Comparison of ENCODE assay signal across 8 cellular contexts in the genomic region with DNA sequence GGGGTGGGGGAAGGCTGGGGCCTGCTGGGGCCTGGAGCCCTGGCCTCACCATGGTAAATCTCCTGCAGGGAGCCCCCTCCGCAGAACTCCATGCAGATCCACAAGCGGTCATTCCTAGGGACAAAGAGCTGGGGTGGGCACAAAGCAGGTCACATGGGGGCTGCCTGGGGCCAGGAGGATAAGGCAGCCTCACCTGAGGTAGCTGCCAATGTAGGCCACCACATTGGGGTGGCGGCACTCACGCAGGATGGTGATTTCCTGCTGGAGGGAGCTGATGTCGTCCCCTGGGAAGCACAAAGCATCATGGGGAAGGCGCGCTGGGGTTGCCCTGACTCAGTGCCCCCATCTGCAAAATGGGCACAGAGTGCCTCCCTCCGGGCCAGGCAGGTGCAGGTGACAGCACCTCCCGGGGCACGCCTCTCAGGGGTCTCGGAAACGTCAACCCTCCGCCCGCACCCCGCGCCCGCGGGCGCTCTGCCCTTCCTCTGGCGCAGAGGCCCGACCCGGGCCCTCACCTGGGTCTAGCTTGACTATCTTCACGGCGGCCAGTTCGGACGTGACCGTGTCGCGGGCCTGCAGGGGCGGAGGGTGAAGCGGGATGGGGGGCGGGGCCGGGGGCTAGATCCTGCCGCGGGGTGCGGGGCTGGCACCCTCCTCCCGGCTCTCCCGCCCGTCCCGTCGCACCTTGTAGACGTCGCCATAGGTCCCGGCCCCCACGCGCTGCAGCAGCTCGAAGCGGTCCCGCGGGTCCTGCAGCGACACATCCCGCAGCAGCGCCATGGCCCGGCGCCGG. TPM values are rescaled to one million over a fixed set of nuclear protein-coding genes. Genes with fewer than 3 reads are reported as not detected.
A peak's percentile ranks its signal among the peaks of the same experiment; 100 is the strongest.
DNase-seq lines count a peak whose midpoint lies in the region; ATAC-seq and TF ChIP-seq lines count a peak whose summit lies in the region.

No MANE protein-coding gene starts in this region.

- H3K79me1 ChIP-seq in mesendoderm (ENCODE audit: low read length): peaks cover 2% of the 10 kb centered on the region

- H3K27me3 Mint-ChIP-seq in CD4-positive, CD25-positive, alpha-beta regulatory T cell: no peaks in the 10 kb centered on the region

- WGBS in body of pancreas, 2 donors: 9 to 30% methylated on average over 6 to 41 of the region's 56 CpGs
- no CpG with 5 or more reads among the region's 56 CpGs for WGBS in mesendoderm (ENCODE audit: extremely low coverage, insufficient coverage, low lambda C conversion rate)
- 6% methylated on average over 56 of the region's 56 CpGs for WGBS in thymus

- H3K4me3 Mint-ChIP-seq in CD4-positive, CD25-positive, alpha-beta regulatory T cell: peak overlapping the region; percentile 84 to 92 (median 88)

- no peak overlapping the region for H2BK120ac ChIP-seq in mesendoderm (ENCODE audit: low read depth, low read length)

- no peaks in the 10 kb centered on the region for H3K27me3 ChIP-seq in CD4-positive, CD25-positive, alpha-beta regulatory T cell (ENCODE audit: control insufficient read depth, insufficient read depth, low read length)
- H3K27me3 ChIP-seq in NT2/D1 (ENCODE audit: insufficient read depth, insufficient read length): no peaks in the 10 kb centered on the region
- no peaks in the 10 kb centered on the region for H3K27me3 ChIP-seq in body of pancreas
- no peaks in the 10 kb centered on the region for H3K27me3 ChIP-seq in mesendoderm (ENCODE audit: insufficient read depth, low read length, poor library complexity)
- H3K27me3 ChIP-seq in thymus (ENCODE audit: control insufficient read depth, insufficient read depth): no peaks in the 10 kb centered on the region

- H3K4me1 Mint-ChIP-seq in CD4-positive, CD25-positive, alpha-beta regulatory T cell: peaks cover 0 to 47% (median 14%) of the 10 kb centered on the region in 4 donors

- H3K56ac ChIP-seq in mesendoderm (ENCODE audit: low read length): peak overlapping the region; percentile 94

- H3K36me3 ChIP-seq in CD4-positive, CD25-positive, alpha-beta regulatory T cell (ENCODE audit: control insufficient read depth, insufficient read depth, low read length): peaks cover 33% of the 10 kb centered on the region
- H3K36me3 ChIP-seq in NT2/D1 (ENCODE audit: insufficient read depth, insufficient read length, low read length) (peaks cover 55% of the 10 kb centered on the region), body of pancreas (replicated peaks in 1 of 2; ENCODE audit: insufficient read depth in 1 of 2, low read depth in 2 of 2) (no peaks in the 10 kb centered on the region), mesendoderm (ENCODE audit: control insufficient read depth, insufficient read depth, low read length) (peaks cover 3% of the 10 kb centered on the region), thymus (ENCODE audit: control insufficient read depth, insufficient read depth) (peaks cover 54% of the 10 kb centered on the region)

- H4K5ac ChIP-seq in mesendoderm (ENCODE audit: low read length): no peak overlapping the region

- H3K27ac Mint-ChIP-seq in CD4-positive, CD25-positive, alpha-beta regulatory T cell: peak overlapping the region in 2 of 3 donors; percentile 67 to 88

- peak overlapping the region; percentile 53 for H3K4me3 ChIP-seq in CD4-positive, CD25-positive, alpha-beta regulatory T cell (ENCODE audit: low read depth, low read length)
- H3K4me3 ChIP-seq in NT2/D1 (ENCODE audit: insufficient read length, low read depth) (peak overlapping the region; percentile 61), body of pancreas (peak overlapping the region in 1 of 2 donors; percentile 34), mesendoderm (ENCODE audit: low read length) (peak overlapping the region; percentile 50), thymus (ENCODE audit: low read length) (peak overlapping the region; percentile 74)

- H3K4ac ChIP-seq in mesendoderm (ENCODE audit: low read depth, low read length): no peak overlapping the region

- intact Hi-C loops in body of pancreas (cut with DNase I): no loop called here

- DNase-seq in CD4-positive, CD25-positive, alpha-beta regulatory T cell: peak in 2 of 3 donors; percentile 35 to 55
- DNase-seq in NT2/D1 (ENCODE audit: low read depth, low spot score): no peak
- DNase-seq in body of pancreas: no peak
- peak; percentile 17 for DNase-seq in mesendoderm
- DNase-seq in activated gamma-delta T cell (lab: John Stamatoyannopoulos, UW): no peak
- DNase-seq in DMS114 treated with DMSO at 0.1 percent for 48 hours (lab: John Stamatoyannopoulos, UW; ENCODE audit: unreplicated experiment): no peak

- H3K4me1 ChIP-seq in CD4-positive, CD25-positive, alpha-beta regulatory T cell (ENCODE audit: control insufficient read depth, insufficient read depth, low read length, poor library complexity, severe bottlenecking): peaks cover 33% of the 10 kb centered on the region
- H3K4me1 ChIP-seq in NT2/D1 (ENCODE audit: insufficient read depth, insufficient read length) (peaks cover 27% of the 10 kb centered on the region), body of pancreas (peaks cover 17% of the 10 kb centered on the region), mesendoderm (ENCODE audit: control insufficient read depth, low read depth, low read length) (no peaks in the 10 kb centered on the region), thymus (ENCODE audit: control insufficient read depth, insufficient read depth, low read length) (peaks cover 18% of the 10 kb centered on the region)

- no peaks in the 10 kb centered on the region for H3K79me2 ChIP-seq in mesendoderm (ENCODE audit: control insufficient read depth, insufficient read depth, low read length)

- no peak overlapping the region for H2BK15ac ChIP-seq in mesendoderm (replicated peaks; ENCODE audit: low read depth)

- H3K36me3 Mint-ChIP-seq in CD4-positive, CD25-positive, alpha-beta regulatory T cell: peaks cover 17% of the 10 kb centered on the region

- no peak for TF ChIP-seq POLR2A in body of pancreas (IDR thresholded peaks at IDR 0.05)

- H3K9ac ChIP-seq in NT2/D1 (ENCODE audit: insufficient read length, low read depth): peak overlapping the region; percentile 76
- H3K9ac ChIP-seq in mesendoderm (ENCODE audit: low read length): peak overlapping the region; percentile 65

- TF ChIP-seq CTCF in body of pancreas (IDR thresholded peaks at IDR 0.05): no peak

- no peaks in the 10 kb centered on the region for H3K9me3 ChIP-seq in CD4-positive, CD25-positive, alpha-beta regulatory T cell (ENCODE audit: control insufficient read depth in 2 of 2, low read length in 2 of 2)
- H3K9me3 ChIP-seq in NT2/D1 (ENCODE audit: insufficient read depth, low read length) (no peaks in the 10 kb centered on the region), body of pancreas (no peaks in the 10 kb centered on the region), thymus (ENCODE audit: control insufficient read depth) (no peaks in the 10 kb centered on the region)

- H2BK5ac ChIP-seq in mesendoderm (ENCODE audit: low read length): no peak overlapping the region

- no peak overlapping the region for H3K18ac ChIP-seq in mesendoderm (ENCODE audit: low read length)

- H3K4me2 ChIP-seq in mesendoderm (ENCODE audit: low read length): peak overlapping the region; percentile 67

- H4K8ac ChIP-seq in mesendoderm (ENCODE audit: low read depth, low read length): no peak overlapping the region

- H3K23ac ChIP-seq in mesendoderm (ENCODE audit: low read length): no peak overlapping the region

- ATAC-seq in CD4-positive, CD25-positive, alpha-beta regulatory T cell (ENCODE audit: low read depth in 2 of 2): peak; percentile 17 to 21
- peak; percentile 4 for ATAC-seq in GM21423 (IDR thresholded peaks at IDR 0.05; ENCODE audit: unreplicated experiment)
- no peak for ATAC-seq in body of pancreas

- no peaks in the 10 kb centered on the region for H3K9me3 Mint-ChIP-seq in CD4-positive, CD25-positive, alpha-beta regulatory T cell

- H3K27ac ChIP-seq in CD4-positive, CD25-positive, alpha-beta regulatory T cell (ENCODE audit: insufficient read depth, low read length, poor library complexity, severe bottlenecking): peak overlapping the region; percentile 82
- H3K27ac ChIP-seq in body of pancreas: peak overlapping the region; percentile 33 to 70 (median 62)
- H3K27ac ChIP-seq in mesendoderm (ENCODE audit: low read depth, low read length): no peak overlapping the region
- peak overlapping the region; percentile 44 for H3K27ac ChIP-seq in thymus (ENCODE audit: low read depth)

- no peak overlapping the region for H2AK5ac ChIP-seq in mesendoderm (ENCODE audit: low read length)

RNA-seq across cellular contexts. Expression of a gene that starts 0.4 kb away (rescaled TPM):
- 85.0 TPM for total RNA-seq in CD4-positive, CD25-positive, alpha-beta regulatory T cell
- 10 to 100 TPM; 31.5 to 39.5 (median 34.8) TPM for polyA plus RNA-seq in CD4-positive, CD25-positive, alpha-beta regulatory T cell
- 10 to 100 TPM; 10.4 to 18.1 TPM for total RNA-seq in body of pancreas
- 10.2 TPM for polyA plus RNA-seq in mesendoderm (2013, experiment 1 of 2)
- polyA plus RNA-seq in mesendoderm (2013, experiment 2 of 2): 10.2 TPM
- 37.6 TPM for polyA plus RNA-seq in thymus

RNA-seq across cellular contexts. Expression of a gene that starts 7.8 kb away (rescaled TPM):
- total RNA-seq in CD4-positive, CD25-positive, alpha-beta regulatory T cell: 31.3 TPM
- polyA plus RNA-seq in CD4-positive, CD25-positive, alpha-beta regulatory T cell: 10 to 100 TPM; 20.9 to 26.1 (median 24.5) TPM
- 10 to 100 TPM; 18.8 to 18.9 TPM for total RNA-seq in body of pancreas
- 46.1 TPM for polyA plus RNA-seq in mesendoderm (2013, experiment 1 of 2)
- 44.6 TPM for polyA plus RNA-seq in mesendoderm (2013, experiment 2 of 2)
- polyA plus RNA-seq in thymus: 33.4 TPM

RNA-seq across cellular contexts. Expression of a gene that starts 24.2 kb away (rescaled TPM):
- total RNA-seq in CD4-positive, CD25-positive, alpha-beta regulatory T cell: 1,361 TPM
- 100 to 1,000 TPM in 1 of 4 donors, 10 to 100 TPM in 3; 75.0 to 100 (median 89.3) TPM for polyA plus RNA-seq in CD4-positive, CD25-positive, alpha-beta regulatory T cell
- total RNA-seq in body of pancreas: 100 to 1,000 TPM; 150 to 470 TPM
- 268 TPM for polyA plus RNA-seq in mesendoderm (2013, experiment 1 of 2)
- polyA plus RNA-seq in mesendoderm (2013, experiment 2 of 2): 265 TPM
- polyA plus RNA-seq in thymus: 134 TPM

RNA-seq across cellular contexts. Expression of a gene that starts 41.9 kb away (rescaled TPM):
- total RNA-seq in CD4-positive, CD25-positive, alpha-beta regulatory T cell: 11.6 TPM
- under 1 TPM in 2 of 4 donors, not detected in 2; 0.11 to 0.13 TPM for polyA plus RNA-seq in CD4-positive, CD25-positive, alpha-beta regulatory T cell
- 10 to 100 TPM; 13.5 to 18.9 TPM for total RNA-seq in body of pancreas
- 3.2 TPM for polyA plus RNA-seq in mesendoderm (2013, experiment 1 of 2)
- 3.4 TPM for polyA plus RNA-seq in mesendoderm (2013, experiment 2 of 2)
- polyA plus RNA-seq in thymus: 7.4 TPM

RNA-seq across cellular contexts. Expression of a gene that starts 42.8 kb away (rescaled TPM):
- 10.9 TPM for total RNA-seq in CD4-positive, CD25-positive, alpha-beta regulatory T cell
- polyA plus RNA-seq in CD4-positive, CD25-positive, alpha-beta regulatory T cell: under 1 TPM in 2 of 4 donors, not detected in 2; 0.17 to 0.43 TPM
- 1 to 10 TPM in 1 of 2 donors, under 1 TPM in 1; 0.78 to 4.3 TPM for total RNA-seq in body of pancreas
- 0.62 TPM for polyA plus RNA-seq in mesendoderm (2013, experiment 1 of 2)
- 0.69 TPM for polyA plus RNA-seq in mesendoderm (2013, experiment 2 of 2)
- polyA plus RNA-seq in thymus: 3.5 TPM

Comparison
In these comparisons a context has a peak if more than half of its experiments do, and no peak if none do; other contexts are left out.
1. DNase-seq: peak in CD4-positive, CD25-positive, alpha-beta regulatory T cell (2 of 3) and mesendoderm (single experiment); none in NT2/D1 (single experiment), body of pancreas (0 of 4), activated gamma-delta T cell (single experiment) and DMS114 treated with DMSO at 0.1 percent for 48 hours (single experiment).